ENCODE assay signal across 1 cellular context in the genomic region with DNA sequence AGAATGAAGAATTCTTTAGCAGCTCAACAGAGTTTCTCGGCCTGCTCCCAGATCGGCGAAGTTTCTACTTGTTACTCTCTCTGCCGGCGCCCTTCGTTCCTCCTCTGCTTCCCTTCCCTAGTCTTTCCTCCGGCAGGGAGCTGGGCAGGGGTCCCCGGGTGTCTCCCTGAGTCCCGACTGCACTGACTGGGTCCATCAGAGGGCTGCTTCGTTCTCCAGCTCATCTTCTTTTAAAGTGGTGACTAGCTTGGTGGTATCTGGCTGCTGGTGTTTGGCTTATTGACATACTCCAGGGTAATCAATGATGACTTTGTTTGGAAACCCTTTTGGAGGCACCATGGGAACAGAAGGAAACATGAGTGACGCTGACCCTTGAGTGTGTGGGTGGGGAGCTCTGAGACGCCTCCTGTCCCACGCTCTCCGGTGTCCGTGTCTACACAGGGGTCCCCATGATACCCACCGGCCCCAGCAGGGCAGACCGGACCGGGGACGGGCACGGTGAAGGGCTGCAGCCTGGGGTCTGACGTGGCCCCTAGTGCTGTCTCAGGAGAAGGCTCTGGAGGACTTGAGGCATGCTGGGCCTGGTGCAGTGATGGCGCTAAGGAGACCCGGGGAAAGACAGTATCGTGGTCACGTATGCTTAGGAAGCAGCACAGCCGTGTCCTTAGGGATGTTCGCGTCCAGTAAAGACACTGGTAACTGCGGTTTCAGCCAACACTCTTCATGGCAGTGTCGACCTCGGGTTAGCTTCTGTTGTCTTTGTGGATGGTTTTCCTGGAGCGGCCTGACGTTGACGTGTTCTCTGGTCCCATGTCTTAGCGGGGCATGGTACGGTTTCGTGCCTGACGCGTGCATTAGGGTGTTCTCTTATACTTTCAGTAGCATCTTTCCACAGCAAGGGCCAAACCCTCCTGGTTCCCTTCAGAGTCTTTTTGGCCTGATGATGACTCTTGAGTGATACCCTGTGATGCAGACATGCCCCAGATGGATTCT.
A peak's percentile ranks its signal among the peaks of the same experiment; 100 is the strongest.
TF ChIP-seq lines count a peak whose summit lies in the region.

No MANE protein-coding gene starts in this region.

TF ChIP-seq in K562, 482 proteins besides CTCF, POLR2A, EP300 and RAD21:
- TF ChIP-seq POLR2G (IDR thresholded peaks at IDR 0.05; ENCODE audit: low read depth, low read length): peak; percentile 54; the same call in 1 of the 2 replicates
- TF ChIP-seq SUPT5H (IDR thresholded peaks at IDR 0.05): 0 out of 2 replicates have a peak, but pooled peaks have one; percentile 25
- 0 out of 2 replicates have a peak, but pooled peaks have one; percentile 18 for TF ChIP-seq POLR2AphosphoS2 (IDR thresholded peaks at IDR 0.05; ENCODE audit: low read length)
- no peak for TF ChIP-seq NCOA6 (IDR thresholded peaks at IDR 0.05)
